Comparison of ENCODE assay signal across 24 cellular contexts in the genomic region with DNA sequence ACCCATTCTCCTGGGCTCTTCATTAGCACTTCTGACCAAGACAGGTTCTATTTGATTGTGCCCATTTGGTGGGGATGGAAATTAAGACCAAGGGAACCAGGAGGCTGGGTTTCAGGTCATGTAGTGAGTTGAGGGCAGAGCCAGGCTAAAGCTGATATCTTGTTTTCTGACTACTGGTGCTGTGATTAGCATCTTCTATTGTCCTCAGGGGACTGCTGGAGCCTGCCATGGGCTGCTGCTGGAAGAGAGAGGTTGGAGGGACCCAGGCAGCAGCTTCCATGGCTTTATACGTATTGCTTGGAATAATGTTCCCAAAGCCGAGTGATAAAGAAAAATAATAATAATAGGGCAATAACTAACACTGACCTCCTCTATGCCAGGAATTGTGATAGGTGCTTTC.
DNase-seq lines count a peak whose midpoint lies in the region; ATAC-seq and TF ChIP-seq lines count a peak whose summit lies in the region.
"Had no signal": no experiment of that assay in that cellular context is flagged by ENCODE, and none has a peak within 500 bp of the region (broad histone marks: within the 10 kb centered on the region; RNA-seq: fewer than 3 reads in every experiment).

No MANE protein-coding gene starts in this region.

- no peaks in the 10 kb centered on the region for H3K27me3 ChIP-seq in thoracic aorta (replicated peaks; ENCODE audit: insufficient read depth)
- peaks cover 2% of the 10 kb centered on the region for H3K27me3 ChIP-seq in brain microvascular endothelial cell (replicated peaks)
- H3K27me3 ChIP-seq: BLaER1 treated with 17β-estradiol and CSF1 and Interleukin-3, amounts not matched to agents 10 nM and 100 nM had no signal

- TF ChIP-seq CTCF in chondrocyte (IDR thresholded peaks at IDR 0.05) (no peak), thoracic aorta (IDR thresholded peaks at IDR 0.05) (no peak), brain microvascular endothelial cell (IDR thresholded peaks at IDR 0.05; ENCODE audit: low read depth, low read length, missing control alignments) (no peak)

- H3K27me3 Mint-ChIP-seq in chondrocyte (ENCODE audit: low read depth): no peaks in the 10 kb centered on the region

- no peak overlapping the region for H3K4me3 ChIP-seq in thoracic aorta
- H3K4me3 ChIP-seq in brain microvascular endothelial cell (ENCODE audit: low read depth, low read length): no peak overlapping the region
- H3K4me3 ChIP-seq: BLaER1 treated with 17β-estradiol and CSF1 and Interleukin-3, amounts not matched to agents 10 nM and 100 nM; PC-9 had no signal

- H3K9me3 ChIP-seq in thoracic aorta: no peaks in the 10 kb centered on the region
- H3K9me3 ChIP-seq: BLaER1 treated with 17β-estradiol and CSF1 and Interleukin-3, amounts not matched to agents 10 nM and 100 nM; Caco-2 had no signal

- H3K36me3 Mint-ChIP-seq in chondrocyte (ENCODE audit: low read depth): peaks cover 3% of the 10 kb centered on the region
- H3K36me3 Mint-ChIP-seq: CD4-positive, alpha-beta memory T cell had no signal

- H3K27ac Mint-ChIP-seq in chondrocyte (ENCODE audit: unreplicated experiment): peak overlapping the region; percentile 58
- H3K27ac Mint-ChIP-seq: CD4-positive, alpha-beta memory T cell had no signal

- DNase-seq in NCI-H1092 treated with DMSO at 0.1 percent for 48 hours (lab: John Stamatoyannopoulos, UW) (peak; percentile 18), NCI-H1092 (lab: John Stamatoyannopoulos, UW) (no peak), SK-N-DZ (ENCODE audit: low spot score) (peak; percentile 40), chondrocyte (ENCODE audit: low spot score) (no peak), thoracic aorta (ENCODE audit: low spot score) (no peak), brain microvascular endothelial cell (no peak), T1000 (lab: John Stamatoyannopoulos, UW) (no peak), globus pallidus (ENCODE audit: low spot score) (no peak)
- DNase-seq: ACHN; Caco-2; CD4-positive, alpha-beta memory T cell; GOT3; KBM-7; NCI-H1105; NCI-H146; NCI-H2029; NCI-H748 treated with DMSO at 0.1 percent for 48 hours; PC-9; RPMI8226; SHP77 had no signal

- peaks cover 38% of the 10 kb centered on the region for H3K4me1 Mint-ChIP-seq in chondrocyte (ENCODE audit: low read depth)
- H3K4me1 Mint-ChIP-seq: CD4-positive, alpha-beta memory T cell had no signal

- in situ Hi-C loops in brain microvascular endothelial cell (cut with HindIII; ENCODE audit: low pct_ligation_motif_present, low sequenced_read_pairs): no loop called here

- no peak overlapping the region for H3K4me3 Mint-ChIP-seq in chondrocyte (ENCODE audit: unreplicated experiment)
- H3K4me3 Mint-ChIP-seq: CD4-positive, alpha-beta memory T cell had no signal

- H3K27ac ChIP-seq in thoracic aorta: peak overlapping the region; percentile 49 to 69
- no peak overlapping the region for H3K27ac ChIP-seq in brain microvascular endothelial cell
- H3K27ac ChIP-seq: 22Rv1; BLaER1 treated with 17β-estradiol and CSF1 and Interleukin-3, amounts not matched to agents 10 nM and 100 nM; HL-60; PC-9 had no signal

- no peak for ATAC-seq in thoracic aorta (ENCODE audit: insufficient number of reproducible peaks, low FRiP score, low read depth)
- ATAC-seq: HCT116 had no signal

- peaks cover 31 to 94% of the 10 kb centered on the region in 2 donors for H3K4me1 ChIP-seq in thoracic aorta (ENCODE audit: control insufficient read depth in 1 of 2, low read depth in 2 of 2)
- H3K4me1 ChIP-seq: Caco-2 had no signal

- H3K9me3 Mint-ChIP-seq in chondrocyte (ENCODE audit: low read depth): no peaks in the 10 kb centered on the region

- no peaks in the 10 kb centered on the region for H3K36me3 ChIP-seq in thoracic aorta
- no peaks in the 10 kb centered on the region for H3K36me3 ChIP-seq in brain microvascular endothelial cell (replicated peaks)
- H3K36me3 ChIP-seq: BLaER1 treated with 17β-estradiol and CSF1 and Interleukin-3, amounts not matched to agents 10 nM and 100 nM had no signal

Comparison
In these comparisons a context has a peak if more than half of its experiments do, and no peak if none do; other contexts are left out.
1. DNase-seq: peak in NCI-H1092 treated with DMSO at 0.1 percent for 48 hours (single experiment) and SK-N-DZ (single experiment); none in NCI-H1092 (single experiment), chondrocyte (single experiment), thoracic aorta (single experiment), brain microvascular endothelial cell (single experiment), T1000 (single experiment) and globus pallidus (single experiment).